In genomic region chr10:21020545-21020944, GRCh38 we compare ENCODE assay signal across 8 cellular contexts.
DNase-seq lines count a peak whose midpoint lies in the region; ATAC-seq and TF ChIP-seq lines count a peak whose summit lies in the region.

No MANE protein-coding gene starts in this region.

- ATAC-seq in GM18505 (IDR thresholded peaks at IDR 0.05; ENCODE audit: unreplicated experiment) (peak; percentile 95), HG02798 (IDR thresholded peaks at IDR 0.05; ENCODE audit: poor library complexity, unreplicated experiment) (peak; percentile 88), esophagus mucosa (peak; percentile 35)

- DNase-seq in 8988T: peak; percentile 17
- DNase-seq in NCI-H82 (lab: John Stamatoyannopoulos, UW): peak; percentile 56
- peak; percentile 62 for DNase-seq in stimulated activated CD8-positive, alpha-beta memory T cell treated with anti-CD3 and anti-CD28 coated beads, Interleukin-4, amount 100 ng/mL, for 48 hours
- DNase-seq in DMS79 (lab: John Stamatoyannopoulos, UW): no peak
- DNase-seq in OCI-M2 (lab: John Stamatoyannopoulos, UW; ENCODE audit: unreplicated experiment): no peak

- no peak for TF ChIP-seq POLR2A in GM18505 (IDR thresholded peaks at IDR 0.05; ENCODE audit: borderline replicate concordance, extremely low read depth, insufficient read depth, insufficient read length)

Comparison
In these comparisons a context has a peak if more than half of its experiments do, and no peak if none do; other contexts are left out.
1. DNase-seq: peak in 8988T (single experiment), NCI-H82 (single experiment) and stimulated activated CD8-positive, alpha-beta memory T cell treated with anti-CD3 and anti-CD28 coated beads, Interleukin-4, amount 100 ng/mL, for 48 hours (single experiment); none in DMS79 (single experiment) and OCI-M2 (single experiment).
2. ATAC-seq: peak in every context shown above with its lines; median percentile 95 in GM18505; 88 in HG02798; 35 in esophagus mucosa.